In genomic region chr11:112322173-112322813, GRCh38 we compare ENCODE assay signal across 15 cellular contexts.
DNase-seq lines count a peak whose midpoint lies in the region; ATAC-seq and TF ChIP-seq lines count a peak whose summit lies in the region.
"Had no signal": no experiment of that assay in that cellular context is flagged by ENCODE, and none has a peak within 500 bp of the region (broad histone marks: within the 10 kb centered on the region; RNA-seq: fewer than 3 reads in every experiment).

No MANE protein-coding gene starts in this region.

- H3K79me2 ChIP-seq in Loucy (ENCODE audit: insufficient read depth, low read length) = no peaks in the 10 kb centered on the region

- H3K9ac ChIP-seq in BLaER1 treated with 17β-estradiol and CSF1 and Interleukin-3, amounts not matched to agents 10 nM and 100 nM = no peak overlapping the region
- no peak overlapping the region for H3K9ac ChIP-seq in Loucy (ENCODE audit: low read depth, low read length, poor library complexity, severe bottlenecking)

- H3K4me1 ChIP-seq in BLaER1 treated with 17β-estradiol and CSF1 and Interleukin-3, amounts not matched to agents 10 nM and 100 nM = peaks cover 0 to 13% (median 9%) of the 10 kb centered on the region in 10 experiments; a peak in 16 of 20 replicates
- H3K4me1 ChIP-seq in Loucy (ENCODE audit: insufficient read depth, low read length, poor library complexity, severe bottlenecking) (peaks cover 17% of the 10 kb centered on the region), breast epithelium (peaks cover 0 to 20% of the 10 kb centered on the region in 2 donors), neutrophil (ENCODE audit: control insufficient read depth in 1 of 2, insufficient read depth in 1 of 2, low read depth in 1 of 2, low read length in 1 of 2) (peaks cover 27 to 36% of the 10 kb centered on the region in 2 experiments)

- H3K27ac Mint-ChIP-seq in activated CD8-positive, alpha-beta T cell treated with anti-CD3 and anti-CD28 coated beads, Interleukin-2, amount 10 ng/mL, durations not matched to agents 7 days and 5 days = no peak overlapping the region
- H3K27ac Mint-ChIP-seq: activated naive CD8-positive, alpha-beta T cell treated with anti-CD3 and anti-CD28 coated beads, Interleukin-2, amount 10 ng/mL, durations not matched to agents 7 days and 5 days; activated T-cell treated with anti-CD3 and anti-CD28 coated beads, Interleukin-2, amount 50 U/mL, for 24 hours had no signal

- peaks cover 13% of the 10 kb centered on the region for H3K4me1 Mint-ChIP-seq in activated CD8-positive, alpha-beta T cell treated with anti-CD3 and anti-CD28 coated beads, Interleukin-2, amount 10 ng/mL, durations not matched to agents 7 days and 5 days (ENCODE audit: low read depth)

- TF ChIP-seq POLR2A in breast epithelium (IDR thresholded peaks at IDR 0.05) = no peak

- CTCF ChIA-PET in activated CD8-positive, alpha-beta T cell treated with anti-CD3 and anti-CD28 coated beads, Interleukin-2, amount 10 ng/mL, durations not matched to agents 7 days and 5 days (lab: Charles Lee) = no interaction called here

- H3F3A ChIP-seq in Loucy (ENCODE audit: low read depth) = no peaks in the 10 kb centered on the region

- peak overlapping the region in 9 of 11 experiments; percentile 18 to 60 (median 34); a peak in 13 of 22 replicates for H3K4me2 ChIP-seq in BLaER1 treated with 17β-estradiol and CSF1 and Interleukin-3, amounts not matched to agents 10 nM and 100 nM
- H3K4me2 ChIP-seq in Loucy (ENCODE audit: low read depth, low read length, poor library complexity, severe bottlenecking) = peak overlapping the region; percentile 39

- no peaks in the 10 kb centered on the region for H3K9me2 ChIP-seq in Loucy (replicated peaks; ENCODE audit: low read depth, low read length)

- no peak overlapping the region for H3K27ac ChIP-seq in BLaER1 treated with 17β-estradiol and CSF1 and Interleukin-3, amounts not matched to agents 10 nM and 100 nM
- H3K27ac ChIP-seq in breast epithelium (peak overlapping the region; percentile 45 to 67), neutrophil (peak overlapping the region; percentile 90)
- H3K27ac ChIP-seq: cardiac muscle cell had no signal

- peaks cover 0 to 5% (median 0%) of the 10 kb centered on the region in 11 experiments; a peak in 2 of 22 replicates for H3K9me3 ChIP-seq in BLaER1 treated with 17β-estradiol and CSF1 and Interleukin-3, amounts not matched to agents 10 nM and 100 nM (replicated peaks in 1 of 11)
- H3K9me3 ChIP-seq in Loucy (ENCODE audit: insufficient read depth, low read depth, low read length) = no peaks in the 10 kb centered on the region
- no peaks in the 10 kb centered on the region for H3K9me3 ChIP-seq in breast epithelium
- no peaks in the 10 kb centered on the region for H3K9me3 ChIP-seq in neutrophil
- H3K9me3 ChIP-seq: prostate gland had no signal

- no peak overlapping the region for H3K4me3 ChIP-seq in BLaER1 treated with 17β-estradiol and CSF1 and Interleukin-3, amounts not matched to agents 10 nM and 100 nM
- H3K4me3 ChIP-seq in Loucy (ENCODE audit: low read length, poor library complexity, severe bottlenecking) (no peak overlapping the region), breast epithelium (no peak overlapping the region), neutrophil (ENCODE audit: low read depth in 1 of 2, low read length in 1 of 2) (peak overlapping the region; percentile 16 to 44)
- H3K4me3 ChIP-seq: cardiac muscle cell, MG63, prostate gland, SK-N-MC had no signal

- peak in 1 of 2 donors; percentile 19 for DNase-seq in breast epithelium (ENCODE audit: low spot score in 2 of 2)
- no peak for DNase-seq in H4 (ENCODE audit: low spot score)
- no peak for DNase-seq in activated T-cell treated with anti-CD3 and anti-CD28 coated beads, Interleukin-2, amount 50 U/mL, for 1 hour
- DNase-seq in activated CD8-positive, alpha-beta T cell treated with anti-CD3 and anti-CD28 coated beads, Interleukin-2, amount 10 ng/mL, durations not matched to agents 7 days and 5 days = no peak
- DNase-seq in iPS-NIHi11 (ENCODE audit: low spot score) = no peak
- DNase-seq: activated naive CD8-positive, alpha-beta T cell treated with anti-CD3 and anti-CD28 coated beads, Interleukin-2, amount 10 ng/mL, durations not matched to agents 7 days and 5 days; activated T-cell treated with anti-CD3 and anti-CD28 coated beads, Interleukin-2, amount 50 U/mL, for 24 hours; GOT3 had no signal

- TF ChIP-seq CTCF in Loucy (conservative IDR thresholded peaks at IDR 0.05; ENCODE audit: low read length) = no peak
- no peak for TF ChIP-seq CTCF in breast epithelium (IDR thresholded peaks at IDR 0.05)
- TF ChIP-seq CTCF in neutrophil (IDR thresholded peaks at IDR 0.05) = no peak

- H3K27me3 ChIP-seq in BLaER1 treated with 17β-estradiol and CSF1 and Interleukin-3, amounts not matched to agents 10 nM and 100 nM = no peaks in the 10 kb centered on the region
- H3K27me3 ChIP-seq in Loucy (ENCODE audit: insufficient read depth, low read length, poor library complexity, severe bottlenecking) = no peaks in the 10 kb centered on the region
- H3K27me3 ChIP-seq in breast epithelium = no peaks in the 10 kb centered on the region
- H3K27me3 ChIP-seq in neutrophil = no peaks in the 10 kb centered on the region
- H3K27me3 ChIP-seq: cardiac muscle cell, MG63 had no signal

- no peaks in the 10 kb centered on the region for H3K36me3 ChIP-seq in BLaER1 treated with 17β-estradiol and CSF1 and Interleukin-3, amounts not matched to agents 10 nM and 100 nM
- H3K36me3 ChIP-seq in Loucy (ENCODE audit: insufficient read depth, low read length) = no peaks in the 10 kb centered on the region
- no peaks in the 10 kb centered on the region for H3K36me3 ChIP-seq in breast epithelium
- H3K36me3 ChIP-seq in neutrophil = no peaks in the 10 kb centered on the region
- H3K36me3 ChIP-seq: cardiac muscle cell, MG63, prostate gland had no signal

- H3K36me3 Mint-ChIP-seq in activated CD8-positive, alpha-beta T cell treated with anti-CD3 and anti-CD28 coated beads, Interleukin-2, amount 10 ng/mL, durations not matched to agents 7 days and 5 days (ENCODE audit: low read depth) = no peaks in the 10 kb centered on the region

- POLR2A ChIA-PET in activated CD8-positive, alpha-beta T cell treated with anti-CD3 and anti-CD28 coated beads, Interleukin-2, amount 10 ng/mL, durations not matched to agents 7 days and 5 days (lab: Charles Lee) = no interaction called here

- no peaks in the 10 kb centered on the region for H3K27me3 Mint-ChIP-seq in activated CD8-positive, alpha-beta T cell treated with anti-CD3 and anti-CD28 coated beads, Interleukin-2, amount 10 ng/mL, durations not matched to agents 7 days and 5 days (ENCODE audit: low read depth)
- H3K27me3 Mint-ChIP-seq: activated naive CD8-positive, alpha-beta T cell treated with anti-CD3 and anti-CD28 coated beads, Interleukin-2, amount 10 ng/mL, durations not matched to agents 7 days and 5 days; activated T-cell treated with anti-CD3 and anti-CD28 coated beads, Interleukin-2, amount 50 U/mL, for 24 hours had no signal

- no peaks in the 10 kb centered on the region for H4K20me1 ChIP-seq in BLaER1 treated with 17β-estradiol and CSF1 and Interleukin-3, amounts not matched to agents 10 nM and 100 nM
- no peaks in the 10 kb centered on the region for H4K20me1 ChIP-seq in Loucy (ENCODE audit: insufficient read depth, low read length, poor library complexity, severe bottlenecking)

- no peak overlapping the region for H3K4me3 Mint-ChIP-seq in activated CD8-positive, alpha-beta T cell treated with anti-CD3 and anti-CD28 coated beads, Interleukin-2, amount 10 ng/mL, durations not matched to agents 7 days and 5 days
- H3K4me3 Mint-ChIP-seq: activated naive CD8-positive, alpha-beta T cell treated with anti-CD3 and anti-CD28 coated beads, Interleukin-2, amount 10 ng/mL, durations not matched to agents 7 days and 5 days; activated T-cell treated with anti-CD3 and anti-CD28 coated beads, Interleukin-2, amount 50 U/mL, for 24 hours had no signal

- intact Hi-C loops in breast epithelium (cut with DNase I; ENCODE audit: low total_unique reads) = no loop called here

- no peak overlapping the region for H2AFZ ChIP-seq in Loucy (ENCODE audit: low read length)

- no peak for ATAC-seq in activated CD8-positive, alpha-beta T cell treated with anti-CD3 and anti-CD28 coated beads, Interleukin-2, amount 10 ng/mL, durations not matched to agents 7 days and 5 days

- no peaks in the 10 kb centered on the region for H3K9me3 Mint-ChIP-seq in activated CD8-positive, alpha-beta T cell treated with anti-CD3 and anti-CD28 coated beads, Interleukin-2, amount 10 ng/mL, durations not matched to agents 7 days and 5 days (ENCODE audit: insufficient read depth)

Comparison
In these comparisons a context has a peak if more than half of its experiments do, and no peak if none do; other contexts are left out.
1. H3K27ac ChIP-seq: peak in breast epithelium (2 of 2) and neutrophil (single experiment); none in BLaER1 treated with 17β-estradiol and CSF1 and Interleukin-3, amounts not matched to agents 10 nM and 100 nM (0 of 11).
2. H3K4me3 ChIP-seq: peak in neutrophil (2 of 2); none in BLaER1 treated with 17β-estradiol and CSF1 and Interleukin-3, amounts not matched to agents 10 nM and 100 nM (0 of 10), Loucy (single experiment) and breast epithelium (0 of 3).